ENCODE assay signal across 12 cellular contexts in genomic region chrX:135984220-135984619, GRCh38. TPM values are rescaled to one million over a fixed set of nuclear protein-coding genes. Genes with fewer than 3 reads are reported as not detected.
DNase-seq lines count a peak whose midpoint lies in the region; ATAC-seq and TF ChIP-seq lines count a peak whose summit lies in the region.
"Had no signal": no experiment of that assay in that cellular context is flagged by ENCODE, and none has a peak within 500 bp of the region (broad histone marks: within the 10 kb centered on the region; RNA-seq: fewer than 3 reads in every experiment).

No MANE protein-coding gene starts in this region.

- H3K27me3 ChIP-seq in gastroesophageal sphincter = no peaks in the 10 kb centered on the region

- peaks cover 0 to 32% (median 0%) of the 10 kb centered on the region in 3 donors for H3K4me1 ChIP-seq in gastroesophageal sphincter

- no peaks in the 10 kb centered on the region for H3K36me3 ChIP-seq in gastroesophageal sphincter

- H3K9me3 ChIP-seq in gastroesophageal sphincter = no peaks in the 10 kb centered on the region

- TF ChIP-seq CTCF in VCaP (conservative IDR thresholded peaks at IDR 0.05) (no peak), gastroesophageal sphincter (IDR thresholded peaks at IDR 0.05) (no peak)

- ATAC-seq in gastroesophageal sphincter (no peak), GM18867 (IDR thresholded peaks at IDR 0.05; ENCODE audit: unreplicated experiment) (no peak), HG02885 (IDR thresholded peaks at IDR 0.05; ENCODE audit: poor library complexity, unreplicated experiment) (no peak)
- ATAC-seq in stimulated activated naive B cell treated with anti-CD40 and anti-IgM and Interleukin-4, amounts not matched to agents 10 μg/mL and 1 μg/mL and 100 μg/mL, for 72 hours (replicated peaks) = no peak

- TF ChIP-seq POLR2A in gastroesophageal sphincter (IDR thresholded peaks at IDR 0.05) = no peak

- peak overlapping the region; percentile 85 for H3K4me3 Mint-ChIP-seq in activated T-cell treated with anti-CD3 and anti-CD28 coated beads, Interleukin-2, amount 50 U/mL, for 24 hours
- H3K4me3 Mint-ChIP-seq in stimulated activated naive B cell treated with anti-CD40 and anti-IgM and Interleukin-4, amounts not matched to agents 10 μg/mL and 1 μg/mL and 100 μg/mL, for 72 hours = peak overlapping the region; percentile 65 to 96

- H3K9me3 Mint-ChIP-seq in activated T-cell treated with anti-CD3 and anti-CD28 coated beads, Interleukin-2, amount 50 U/mL, for 24 hours = no peaks in the 10 kb centered on the region
- no peaks in the 10 kb centered on the region for H3K9me3 Mint-ChIP-seq in stimulated activated naive B cell treated with anti-CD40 and anti-IgM and Interleukin-4, amounts not matched to agents 10 μg/mL and 1 μg/mL and 100 μg/mL, for 72 hours

- H3K27ac ChIP-seq in VCaP = peak overlapping the region; percentile 64; the same call in 1 of the 2 replicates
- H3K27ac ChIP-seq in gastroesophageal sphincter = peak overlapping the region in 2 of 4 donors; percentile 83 to 88

- H3K4me1 Mint-ChIP-seq in activated T-cell treated with anti-CD3 and anti-CD28 coated beads, Interleukin-2, amount 50 U/mL, for 24 hours (ENCODE audit: low read depth) = peaks cover 46% of the 10 kb centered on the region
- peaks cover 18 to 35% of the 10 kb centered on the region in 2 donors for H3K4me1 Mint-ChIP-seq in stimulated activated naive B cell treated with anti-CD40 and anti-IgM and Interleukin-4, amounts not matched to agents 10 μg/mL and 1 μg/mL and 100 μg/mL, for 72 hours

- H3K4me3 ChIP-seq in gastroesophageal sphincter = peak overlapping the region; percentile 73 to 96

- peaks cover 28% of the 10 kb centered on the region for H3K27me3 Mint-ChIP-seq in activated T-cell treated with anti-CD3 and anti-CD28 coated beads, Interleukin-2, amount 50 U/mL, for 24 hours
- H3K27me3 Mint-ChIP-seq in stimulated activated naive B cell treated with anti-CD40 and anti-IgM and Interleukin-4, amounts not matched to agents 10 μg/mL and 1 μg/mL and 100 μg/mL, for 72 hours = no peaks in the 10 kb centered on the region

- no peak for TF ChIP-seq EP300 in gastroesophageal sphincter (IDR thresholded peaks at IDR 0.05)

- H3K36me3 Mint-ChIP-seq in activated T-cell treated with anti-CD3 and anti-CD28 coated beads, Interleukin-2, amount 50 U/mL, for 24 hours (ENCODE audit: low read depth) = no peaks in the 10 kb centered on the region
- H3K36me3 Mint-ChIP-seq in stimulated activated naive B cell treated with anti-CD40 and anti-IgM and Interleukin-4, amounts not matched to agents 10 μg/mL and 1 μg/mL and 100 μg/mL, for 72 hours = no peaks in the 10 kb centered on the region

- 38 to 86% methylated on average over 2 of the region's 2 CpGs for whole genome bisulfite sequencing in gastroesophageal sphincter (ENCODE audit: low coverage in 1 of 2), 2 donors

- H3K27ac Mint-ChIP-seq in activated T-cell treated with anti-CD3 and anti-CD28 coated beads, Interleukin-2, amount 50 U/mL, for 24 hours = peak overlapping the region; percentile 87
- H3K27ac Mint-ChIP-seq in stimulated activated naive B cell treated with anti-CD40 and anti-IgM and Interleukin-4, amounts not matched to agents 10 μg/mL and 1 μg/mL and 100 μg/mL, for 72 hours = peak overlapping the region; percentile 87

- no peak for DNase-seq in activated T-cell treated with anti-CD3 and anti-CD28 coated beads, Interleukin-2, amount 50 U/mL, for 24 hours
- DNase-seq in activated T-cell treated with anti-CD3 and anti-CD28 coated beads for 4 hours = no peak
- no peak for DNase-seq in stimulated activated naive B cell treated with anti-CD40 and anti-IgM and Interleukin-4, amounts not matched to agents 10 μg/mL and 1 μg/mL and 100 μg/mL, for 72 hours
- no peak for DNase-seq in GM03348 (ENCODE audit: low spot score)
- DNase-seq: activated CD8-positive, alpha-beta memory T cell treated with anti-CD3 and anti-CD28 coated beads, Interleukin-2, amount 50 U/mL, for 48 hours; AML-193; NCI-H524 treated with DMSO at 0.1 percent for 48 hours; stimulated activated CD4-positive, alpha-beta T cell treated with anti-CD3 and anti-CD28 coated beads, Interleukin-15, amount 100 ng/mL, for 24 hours had no signal

RNA-seq across cellular contexts. Expression of gene SLC9A6, which starts 1.0 kb away (rescaled TPM):
- total RNA-seq in gastroesophageal sphincter = 10 to 100 TPM; 17.2 to 27.3 (median 20.3) TPM

RNA-seq across cellular contexts. Expression of gene MMGT1, which starts 10.4 kb away (rescaled TPM):
- 10 to 100 TPM; 33.0 to 43.9 (median 40.6) TPM for total RNA-seq in gastroesophageal sphincter
